1 cellular context compared by ENCODE assay signal in the genomic region with DNA sequence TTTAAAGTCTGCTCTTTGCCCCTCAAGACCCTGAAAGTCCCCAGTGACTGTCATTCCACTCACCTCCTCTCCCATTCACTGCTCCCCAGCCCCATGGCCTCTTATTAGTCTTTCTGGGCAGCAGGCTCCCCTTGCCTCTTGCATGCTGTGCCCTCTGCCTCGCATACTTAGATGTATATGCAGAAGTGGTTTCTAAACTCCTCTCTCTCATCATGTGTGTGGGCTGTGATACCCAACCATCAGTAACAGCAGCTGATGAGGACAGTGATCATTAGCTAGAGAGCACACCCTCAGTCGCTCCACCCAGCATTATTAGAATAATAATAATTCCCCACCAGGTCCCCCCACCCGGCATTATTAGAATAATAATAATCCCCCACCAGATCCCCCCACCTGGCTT.
TF ChIP-seq lines count a peak whose summit lies in the region.

No MANE protein-coding gene starts in this region.

TF ChIP-seq in GM12878, 131 proteins besides CTCF, POLR2A, EP300 and RAD21:
- TF ChIP-seq REST (IDR thresholded peaks at IDR 0.05; ENCODE audit: low read depth, low read length) (no peak), SPI1 (IDR thresholded peaks at IDR 0.05; ENCODE audit: borderline replicate concordance, insufficient read depth, low read depth, low read length) (peak; percentile 33; the same call in 1 of the 2 replicates)
